ENCODE assay signal across 15 cellular contexts in the genomic region with DNA sequence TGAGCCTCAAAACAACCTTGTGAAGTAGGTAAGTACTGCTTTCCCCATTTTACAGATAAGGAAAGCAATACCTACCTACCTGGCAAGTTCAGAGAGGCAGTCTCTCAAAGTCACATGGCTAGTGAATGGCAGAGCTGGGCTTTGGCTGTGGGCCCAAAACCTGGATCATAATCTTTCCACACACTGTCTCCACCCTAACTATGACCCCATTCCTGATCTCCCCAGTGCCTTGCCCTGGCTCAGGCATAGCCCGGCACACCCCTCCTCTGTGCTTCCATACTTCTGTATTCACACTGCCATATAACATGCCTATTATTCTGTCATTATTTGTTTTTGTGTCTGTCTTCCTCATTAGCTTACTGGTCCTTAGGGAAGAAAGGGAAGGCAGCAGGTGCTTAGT. TPM values are rescaled to one million over a fixed set of nuclear protein-coding genes. Genes with fewer than 3 reads are reported as not detected.
A peak's percentile ranks its signal among the peaks of the same experiment; 100 is the strongest.
DNase-seq lines count a peak whose midpoint lies in the region; ATAC-seq and TF ChIP-seq lines count a peak whose summit lies in the region.
"Had no signal": no experiment of that assay in that cellular context is flagged by ENCODE, and none has a peak within 500 bp of the region (broad histone marks: within the 10 kb centered on the region; RNA-seq: fewer than 3 reads in every experiment).

No MANE protein-coding gene starts in this region.

- H3K79me2 ChIP-seq in hepatocyte: peaks cover 77% of the 10 kb centered on the region

- no peak overlapping the region for H3K4me3 Mint-ChIP-seq in stimulated activated naive B cell treated with anti-CD40 and anti-IgM and Interleukin-4, amounts not matched to agents 10 μg/mL and 1 μg/mL and 100 μg/mL, for 72 hours
- H3K4me3 Mint-ChIP-seq in natural killer cell: no peak overlapping the region
- H3K4me3 Mint-ChIP-seq: CD8-positive, alpha-beta memory T cell; H9; IgD-negative memory B cell had no signal

- H3K36me3 Mint-ChIP-seq in stimulated activated naive B cell treated with anti-CD40 and anti-IgM and Interleukin-4, amounts not matched to agents 10 μg/mL and 1 μg/mL and 100 μg/mL, for 72 hours: no peaks in the 10 kb centered on the region
- H3K36me3 Mint-ChIP-seq in natural killer cell: no peaks in the 10 kb centered on the region
- H3K36me3 Mint-ChIP-seq: CD8-positive, alpha-beta memory T cell; IgD-negative memory B cell had no signal

- H3K27ac Mint-ChIP-seq in stimulated activated naive B cell treated with anti-CD40 and anti-IgM and Interleukin-4, amounts not matched to agents 10 μg/mL and 1 μg/mL and 100 μg/mL, for 72 hours: no peak overlapping the region
- H3K27ac Mint-ChIP-seq in natural killer cell: no peak overlapping the region
- H3K27ac Mint-ChIP-seq: H9, IgD-negative memory B cell had no signal

- H3K9me3 Mint-ChIP-seq in stimulated activated naive B cell treated with anti-CD40 and anti-IgM and Interleukin-4, amounts not matched to agents 10 μg/mL and 1 μg/mL and 100 μg/mL, for 72 hours: no peaks in the 10 kb centered on the region
- H3K9me3 Mint-ChIP-seq in natural killer cell: no peaks in the 10 kb centered on the region

- 83% methylated on average over 1 of the region's 1 CpG for WGBS in hepatocyte (ENCODE audit: low lambda C conversion rate, missing lambda C conversion rate)
- 64 to 81% (median 74%) methylated on average over 1 of the region's 1 CpG for WGBS in stomach, 5 donors
- WGBS in spleen, 5 donors: 89 to 100% (median 94%) methylated on average over 1 of the region's 1 CpG

- no peaks in the 10 kb centered on the region for H4K20me1 ChIP-seq in hepatocyte (ENCODE audit: insufficient read depth, poor library complexity, severe bottlenecking)

- H3K9me3 ChIP-seq in hepatocyte (ENCODE audit: low read depth) (no peaks in the 10 kb centered on the region), stomach (no peaks in the 10 kb centered on the region), spleen (peaks cover 0 to 10% (median 0%) of the 10 kb centered on the region in 8 donors)
- H3K9me3 ChIP-seq: BE2C had no signal

- peaks cover 2 to 6% of the 10 kb centered on the region in 2 donors for H3K4me1 Mint-ChIP-seq in stimulated activated naive B cell treated with anti-CD40 and anti-IgM and Interleukin-4, amounts not matched to agents 10 μg/mL and 1 μg/mL and 100 μg/mL, for 72 hours
- no peaks in the 10 kb centered on the region for H3K4me1 Mint-ChIP-seq in natural killer cell
- H3K4me1 Mint-ChIP-seq: CD8-positive, alpha-beta memory T cell; IgD-negative memory B cell had no signal

- H3K27ac ChIP-seq in hepatocyte (peak overlapping the region; percentile 94), stomach (peak overlapping the region in 1 of 5 donors; percentile 74), spleen (no peak overlapping the region)

- H3K27me3 Mint-ChIP-seq in stimulated activated naive B cell treated with anti-CD40 and anti-IgM and Interleukin-4, amounts not matched to agents 10 μg/mL and 1 μg/mL and 100 μg/mL, for 72 hours: peaks cover 8 to 21% of the 10 kb centered on the region in 2 donors
- H3K27me3 Mint-ChIP-seq in natural killer cell (ENCODE audit: low read depth in 2 of 2): peaks cover 7 to 8% of the 10 kb centered on the region in 2 donors

- TF ChIP-seq CTCF in hepatocyte (IDR thresholded peaks at IDR 0.05; ENCODE audit: poor library complexity) (no peak), stomach (IDR thresholded peaks at IDR 0.05) (no peak), natural killer cell (IDR thresholded peaks at IDR 0.05) (no peak), spleen (IDR thresholded peaks at IDR 0.05 in 8 of 11, conservative IDR thresholded peaks at IDR 0.05 in 3 of 11) (no peak)

- peak; percentile 66 for DNase-seq in LoVo (ENCODE audit: low spot score)
- DNase-seq in NCI-H69 (lab: John Stamatoyannopoulos, UW): peak; percentile 33
- DNase-seq in hepatocyte (ENCODE audit: low spot score): peak; percentile 38
- DNase-seq in stomach: peak; percentile 56
- DNase-seq in stimulated activated naive B cell treated with anti-CD40 and anti-IgM and Interleukin-4, amounts not matched to agents 10 μg/mL and 1 μg/mL and 100 μg/mL, for 72 hours: no peak
- DNase-seq in natural killer cell: no peak
- no peak for DNase-seq in NCI-H1048 (lab: John Stamatoyannopoulos, UW)
- DNase-seq in spleen: no peak
- DNase-seq: BE2C; CD8-positive, alpha-beta memory T cell; DMS153; H9; NCI-H146; SIG-M5 had no signal

- intact Hi-C loops in stomach (cut with DNase I; ENCODE audit: low total_unique reads) (no loop called here), natural killer cell (cut with micrococcal nuclease) (no loop called here), spleen (cut with DNase I; ENCODE audit: low total_unique reads) (no loop called here)

- H3K27me3 ChIP-seq in hepatocyte: no peaks in the 10 kb centered on the region
- no peaks in the 10 kb centered on the region for H3K27me3 ChIP-seq in stomach
- no peaks in the 10 kb centered on the region for H3K27me3 ChIP-seq in spleen (replicated peaks in 1 of 7)
- H3K27me3 ChIP-seq: BE2C had no signal

- peaks cover 45% of the 10 kb centered on the region for H3K4me1 ChIP-seq in hepatocyte (ENCODE audit: insufficient read depth)
- peaks cover 16 to 90% (median 59%) of the 10 kb centered on the region in 4 donors for H3K4me1 ChIP-seq in stomach
- peaks cover 0 to 51% (median 13%) of the 10 kb centered on the region in 6 donors for H3K4me1 ChIP-seq in spleen
- H3K4me1 ChIP-seq: BE2C had no signal

- no peak for ATAC-seq in stimulated activated naive B cell treated with anti-CD40 and anti-IgM and Interleukin-4, amounts not matched to agents 10 μg/mL and 1 μg/mL and 100 μg/mL, for 72 hours (replicated peaks)
- no peak for ATAC-seq in natural killer cell

- no peak for TF ChIP-seq POLR2A in stomach (IDR thresholded peaks at IDR 0.05)
- TF ChIP-seq POLR2A in spleen (IDR thresholded peaks at IDR 0.05): no peak

- H3K36me3 ChIP-seq in hepatocyte (replicated peaks; ENCODE audit: insufficient read depth, low read depth) (no peaks in the 10 kb centered on the region), stomach (no peaks in the 10 kb centered on the region), spleen (peaks cover 0 to 3% (median 0%) of the 10 kb centered on the region in 6 donors)
- H3K36me3 ChIP-seq: BE2C had no signal

- no peak for TF ChIP-seq EP300 in stomach (IDR thresholded peaks at IDR 0.05)

- H3K4me2 ChIP-seq in hepatocyte: peak overlapping the region; percentile 62

- H3K9me2 ChIP-seq in hepatocyte (replicated peaks; ENCODE audit: insufficient read depth): no peaks in the 10 kb centered on the region

- H2AFZ ChIP-seq in hepatocyte: no peak overlapping the region

- H3K4me3 ChIP-seq in hepatocyte (no peak overlapping the region), stomach (no peak overlapping the region), spleen (no peak overlapping the region)

RNA-seq across cellular contexts. Expression of a gene that starts 15.9 kb away (rescaled TPM):
- total RNA-seq in hepatocyte: 97.0 and 108 TPM in 2 replicates
- polyA plus RNA-seq in hepatocyte: 49.6 and 51.9 TPM in 2 replicates
- total RNA-seq in stomach: 100 to 1,000 TPM in 2 of 5 donors, 10 to 100 TPM in 3; 46.3 to 189 (median 71.9) TPM
- 10 to 100 TPM; 21.7 to 56.8 (median 41.5) TPM for polyA plus RNA-seq in stomach
- total RNA-seq in natural killer cell: not detected
- total RNA-seq in spleen: 100 to 1,000 TPM in 2 of 7 donors, 10 to 100 TPM in 5; 52.3 to 102 (median 88.0) TPM
- polyA plus RNA-seq in spleen: 10 to 100 TPM; 15.2 to 36.5 (median 16.2) TPM
- polyA plus RNA-seq: CD8-positive, alpha-beta memory T cell; IgD-negative memory B cell had no signal

Comparison
In these comparisons a context has a peak if more than half of its experiments do, and no peak if none do; other contexts are left out.
1. DNase-seq: peak in LoVo (single experiment), NCI-H69 (single experiment), hepatocyte (single experiment) and stomach (single experiment); none in stimulated activated naive B cell treated with anti-CD40 and anti-IgM and Interleukin-4, amounts not matched to agents 10 μg/mL and 1 μg/mL and 100 μg/mL, for 72 hours (single experiment), natural killer cell (single experiment), NCI-H1048 (single experiment) and spleen (single experiment).
2. RNA of a gene that starts 15.9 kb away (total RNA-seq): 97.0 to 108 TPM in hepatocyte, 52.3 to 102 TPM in spleen and 46.3 to 189 TPM in stomach; not detected in natural killer cell; every median in the first group is over 10 times any median in the second.